Comparison of ENCODE assay signal across 1 cellular context in the genomic region with DNA sequence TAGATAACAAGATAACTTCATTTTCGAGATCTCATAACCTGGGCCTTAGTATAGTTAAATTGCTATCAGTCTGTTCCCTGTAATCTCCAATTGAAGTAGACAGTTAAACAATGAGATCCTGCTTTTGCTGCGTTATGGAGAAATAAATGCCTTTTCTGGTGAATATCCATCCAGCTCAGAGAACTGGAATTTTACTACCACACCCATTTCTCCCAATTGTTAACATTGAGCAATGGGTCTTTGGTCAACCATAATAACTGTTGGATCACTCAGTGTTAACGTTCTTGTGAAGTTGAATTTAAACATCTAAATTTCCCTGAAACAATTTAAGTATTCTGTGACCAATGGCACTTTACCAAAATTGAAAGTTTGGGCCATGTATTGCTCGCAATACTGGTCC.
TF ChIP-seq lines count a peak whose summit lies in the region.

No MANE protein-coding gene starts in this region.

TF ChIP-seq in endothelial cell of umbilical vein, 7 proteins besides CTCF, POLR2A, EP300 and RAD21:
- TF ChIP-seq EZH2 (IDR thresholded peaks at IDR 0.05; ENCODE audit: borderline replicate concordance, low read depth, low read length, severe bottlenecking) (no peak), GATA2 (IDR thresholded peaks at IDR 0.05; ENCODE audit: insufficient read depth, insufficient read length, low read depth, low read length) (no peak), JUN (IDR thresholded peaks at IDR 0.05; ENCODE audit: borderline replicate concordance, insufficient read depth, insufficient read length, low read depth) (no peak), POLR2AphosphoS5 (IDR thresholded peaks at IDR 0.05; ENCODE audit: insufficient read depth, low read depth, low read length) (no peak), MYC (IDR thresholded peaks at IDR 0.05; ENCODE audit: low read depth, low read length) (no peak), FOS (IDR thresholded peaks at IDR 0.05; ENCODE audit: borderline replicate concordance, insufficient read depth, low read length) (no peak)
- TF ChIP-seq, protein P1, sequence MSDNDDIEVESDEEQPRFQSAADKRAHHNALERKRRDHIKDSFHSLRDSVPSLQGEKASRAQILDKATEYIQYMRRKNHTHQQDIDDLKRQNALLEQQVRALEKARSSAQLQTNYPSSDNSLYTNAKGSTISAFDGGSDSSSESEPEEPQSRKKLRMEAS (IDR thresholded peaks at IDR 0.05; ENCODE audit: insufficient read depth, insufficient read length): no peak
